In the genomic region with DNA sequence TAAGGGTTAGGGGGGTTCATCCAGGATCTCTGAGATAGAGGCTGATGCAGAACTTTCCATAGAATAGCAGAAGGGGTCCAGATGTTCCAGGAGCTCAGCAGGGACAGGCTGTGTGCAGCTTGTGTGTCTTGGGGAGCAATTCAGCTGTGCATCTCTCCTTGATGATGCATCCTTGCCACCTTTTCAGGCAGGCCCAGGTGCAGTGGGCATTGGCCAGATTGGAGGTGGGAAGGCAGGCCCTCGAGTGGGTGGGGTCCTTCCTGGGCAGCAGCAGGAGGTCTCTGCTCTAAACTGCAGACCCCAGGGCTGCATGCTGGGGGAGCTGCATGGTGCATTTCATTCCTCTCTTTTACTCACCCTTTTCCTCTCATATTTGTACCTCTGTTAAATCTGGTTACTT, we compare ENCODE assay signal across 34 cellular contexts.
"Had no signal": no experiment of that assay in that cellular context is flagged by ENCODE, and none has a peak within 500 bp of the region (broad histone marks: within the 10 kb centered on the region; RNA-seq: fewer than 3 reads in every experiment).

No MANE protein-coding gene starts in this region.

- H3K9me3 ChIP-seq: MG63 had no signal

- H3K4me2 ChIP-seq: KMS-11 had no signal

- H3K4me3 ChIP-seq: MG63 had no signal

- DNase-seq: Karpas-422, Kasumi-1, MG63, MM.1S, MV-4-11, NCI-H1048, NCI-H1092, NCI-H1092 treated with DMSO at 0.1 percent for 48 hours, NCI-H1105, NCI-H1105 treated with DMSO at 0.1 percent for 48 hours, NCI-H1417, NCI-H1417 treated with DMSO at 0.1 percent for 48 hours, NCI-H1436, NCI-H1436 treated with DMSO at 0.1 percent for 48 hours, NCI-H146, NCI-H1694, NCI-H1694 treated with DMSO at 0.1 percent for 48 hours, NCI-H187, NCI-H187 treated with DMSO at 0.1 percent for 48 hours, NCI-H1930, NCI-H2029, NCI-H2029 treated with DMSO at 0.1 percent for 48 hours, NCI-H2081, NCI-H2081 treated with DMSO at 0.1 percent for 48 hours, NCI-H2107, NCI-H2227 treated with DMSO at 0.1 percent for 48 hours, NCI-H226, NCI-H345, NCI-H446, NCI-H446 treated with DMSO at 0.1 percent for 48 hours, NCI-H510A, NCI-H510A treated with DMSO at 0.1 percent for 48 hours, NCI-H524 had no signal

- H3K9ac ChIP-seq: KMS-11 had no signal

- H3K27ac ChIP-seq: KMS-11 had no signal

- H3K27me3 ChIP-seq: MG63 had no signal

- H3K36me3 ChIP-seq: MG63 had no signal
